1 cellular context compared by ENCODE assay signal in the genomic region with DNA sequence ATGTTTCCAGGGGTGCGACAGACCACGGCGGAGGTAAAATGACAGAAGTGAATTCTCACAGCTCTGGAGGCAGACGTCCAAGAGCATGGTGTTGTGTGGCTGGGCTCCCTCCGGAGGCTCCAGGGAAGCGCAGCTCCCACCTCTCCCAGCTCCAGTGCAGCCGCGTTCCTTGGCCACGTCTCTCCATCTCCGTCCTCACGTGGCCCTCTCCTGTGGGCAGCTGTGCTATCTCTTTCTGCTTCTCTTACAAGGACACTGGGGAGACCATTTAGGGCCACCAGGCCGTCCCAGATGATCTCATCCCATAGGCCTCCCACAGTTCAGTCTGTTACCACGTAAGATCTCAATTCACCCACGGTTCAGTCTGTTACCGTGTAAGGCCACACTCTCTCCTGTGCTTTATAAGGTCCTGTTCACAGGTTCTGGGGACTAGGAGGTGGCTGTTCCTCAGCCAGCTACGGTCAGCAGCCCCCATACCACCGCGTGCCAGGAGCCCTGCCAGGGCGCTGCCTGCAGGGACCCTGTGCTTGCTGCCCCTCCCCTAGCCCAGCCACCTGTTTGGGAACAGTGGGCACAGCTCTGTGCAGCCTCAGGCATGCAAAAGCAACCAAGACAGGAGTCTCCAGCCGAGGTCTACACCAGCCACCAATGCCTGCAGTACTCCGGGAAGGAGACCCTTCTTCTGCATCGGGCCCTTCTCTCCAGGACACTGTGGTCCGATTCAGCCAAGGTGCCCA.
TF ChIP-seq lines count a peak whose summit lies in the region.

No MANE protein-coding gene starts in this region.

TF ChIP-seq in HepG2, 621 proteins besides CTCF, POLR2A, EP300 and RAD21:
- no peak for TF ChIP-seq ZBTB7A (CRISPR knock-in tag; IDR thresholded peaks at IDR 0.05)
- no peak for TF ChIP-seq TRAFD1 (CRISPR knock-in tag; IDR thresholded peaks at IDR 0.05; ENCODE audit: borderline replicate concordance)
- no peak for TF ChIP-seq ZNF235 (CRISPR knock-in tag; IDR thresholded peaks at IDR 0.05; ENCODE audit: borderline replicate concordance)
- TF ChIP-seq ZNF451 (CRISPR knock-in tag; IDR thresholded peaks at IDR 0.05): no peak
- TF ChIP-seq, protein P1, sequence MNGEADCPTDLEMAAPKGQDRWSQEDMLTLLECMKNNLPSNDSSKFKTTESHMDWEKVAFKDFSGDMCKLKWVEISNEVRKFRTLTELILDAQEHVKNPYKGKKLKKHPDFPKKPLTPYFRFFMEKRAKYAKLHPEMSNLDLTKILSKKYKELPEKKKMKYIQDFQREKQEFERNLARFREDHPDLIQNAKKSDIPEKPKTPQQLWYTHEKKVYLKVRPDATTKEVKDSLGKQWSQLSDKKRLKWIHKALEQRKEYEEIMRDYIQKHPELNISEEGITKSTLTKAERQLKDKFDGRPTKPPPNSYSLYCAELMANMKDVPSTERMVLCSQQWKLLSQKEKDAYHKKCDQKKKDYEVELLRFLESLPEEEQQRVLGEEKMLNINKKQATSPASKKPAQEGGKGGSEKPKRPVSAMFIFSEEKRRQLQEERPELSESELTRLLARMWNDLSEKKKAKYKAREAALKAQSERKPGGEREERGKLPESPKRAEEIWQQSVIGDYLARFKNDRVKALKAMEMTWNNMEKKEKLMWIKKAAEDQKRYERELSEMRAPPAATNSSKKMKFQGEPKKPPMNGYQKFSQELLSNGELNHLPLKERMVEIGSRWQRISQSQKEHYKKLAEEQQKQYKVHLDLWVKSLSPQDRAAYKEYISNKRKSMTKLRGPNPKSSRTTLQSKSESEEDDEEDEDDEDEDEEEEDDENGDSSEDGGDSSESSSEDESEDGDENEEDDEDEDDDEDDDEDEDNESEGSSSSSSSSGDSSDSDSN (CRISPR knock-in tag; IDR thresholded peaks at IDR 0.05): no peak
- no peak for TF ChIP-seq ZBTB20 (CRISPR knock-in tag; IDR thresholded peaks at IDR 0.05; ENCODE audit: borderline replicate concordance, low read depth)
- TF ChIP-seq ZNF703 (CRISPR knock-in tag; IDR thresholded peaks at IDR 0.05; ENCODE audit: borderline replicate concordance): no peak
- no peak for TF ChIP-seq PHB2 (IDR thresholded peaks at IDR 0.05; ENCODE audit: partially characterized antibody)
- TF ChIP-seq ZBTB8A (CRISPR knock-in tag; IDR thresholded peaks at IDR 0.05; ENCODE audit: borderline replicate concordance, low read depth): no peak
- TF ChIP-seq SALL2 (CRISPR knock-in tag; IDR thresholded peaks at IDR 0.05): no peak
- TF ChIP-seq, protein P2, sequence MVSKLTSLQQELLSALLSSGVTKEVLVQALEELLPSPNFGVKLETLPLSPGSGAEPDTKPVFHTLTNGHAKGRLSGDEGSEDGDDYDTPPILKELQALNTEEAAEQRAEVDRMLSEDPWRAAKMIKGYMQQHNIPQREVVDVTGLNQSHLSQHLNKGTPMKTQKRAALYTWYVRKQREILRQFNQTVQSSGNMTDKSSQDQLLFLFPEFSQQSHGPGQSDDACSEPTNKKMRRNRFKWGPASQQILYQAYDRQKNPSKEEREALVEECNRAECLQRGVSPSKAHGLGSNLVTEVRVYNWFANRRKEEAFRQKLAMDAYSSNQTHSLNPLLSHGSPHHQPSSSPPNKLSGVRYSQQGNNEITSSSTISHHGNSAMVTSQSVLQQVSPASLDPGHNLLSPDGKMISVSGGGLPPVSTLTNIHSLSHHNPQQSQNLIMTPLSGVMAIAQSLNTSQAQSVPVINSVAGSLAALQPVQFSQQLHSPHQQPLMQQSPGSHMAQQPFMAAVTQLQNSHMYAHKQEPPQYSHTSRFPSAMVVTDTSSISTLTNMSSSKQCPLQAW (CRISPR knock-in tag; IDR thresholded peaks at IDR 0.05): no peak
- TF ChIP-seq KDM3A (CRISPR knock-in tag; IDR thresholded peaks at IDR 0.05; ENCODE audit: low read depth): no peak
- TF ChIP-seq STAG1 (CRISPR knock-in tag; IDR thresholded peaks at IDR 0.05): peak; percentile 73
- no peak for TF ChIP-seq ZBTB7B (CRISPR knock-in tag; IDR thresholded peaks at IDR 0.05)
- TF ChIP-seq, protein P3, sequence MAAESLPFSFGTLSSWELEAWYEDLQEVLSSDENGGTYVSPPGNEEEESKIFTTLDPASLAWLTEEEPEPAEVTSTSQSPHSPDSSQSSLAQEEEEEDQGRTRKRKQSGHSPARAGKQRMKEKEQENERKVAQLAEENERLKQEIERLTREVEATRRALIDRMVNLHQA (CRISPR knock-in tag; IDR thresholded peaks at IDR 0.05): no peak
- no peak for TF ChIP-seq CREM (IDR thresholded peaks at IDR 0.05)
- no peak for TF ChIP-seq CREM (CRISPR knock-in tag; IDR thresholded peaks at IDR 0.05)
- no peak for TF ChIP-seq ZNF275 (CRISPR knock-in tag; IDR thresholded peaks at IDR 0.05; ENCODE audit: borderline replicate concordance)
- TF ChIP-seq ZNF687 (CRISPR knock-in tag; IDR thresholded peaks at IDR 0.05): peak; percentile 60; the same call in 1 of the 2 replicates
- TF ChIP-seq, protein P4, sequence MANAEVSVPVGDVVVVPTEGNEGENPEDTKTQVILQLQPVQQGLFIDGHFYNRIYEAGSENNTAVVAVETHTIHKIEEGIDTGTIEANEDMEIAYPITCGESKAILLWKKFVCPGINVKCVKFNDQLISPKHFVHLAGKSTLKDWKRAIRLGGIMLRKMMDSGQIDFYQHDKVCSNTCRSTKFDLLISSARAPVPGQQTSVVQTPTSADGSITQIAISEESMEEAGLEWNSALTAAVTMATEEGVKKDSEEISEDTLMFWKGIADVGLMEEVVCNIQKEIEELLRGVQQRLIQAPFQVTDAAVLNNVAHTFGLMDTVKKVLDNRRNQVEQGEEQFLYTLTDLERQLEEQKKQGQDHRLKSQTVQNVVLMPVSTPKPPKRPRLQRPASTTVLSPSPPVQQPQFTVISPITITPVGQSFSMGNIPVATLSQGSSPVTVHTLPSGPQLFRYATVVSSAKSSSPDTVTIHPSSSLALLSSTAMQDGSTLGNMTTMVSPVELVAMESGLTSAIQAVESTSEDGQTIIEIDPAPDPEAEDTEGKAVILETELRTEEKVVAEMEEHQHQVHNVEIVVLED (CRISPR knock-in tag; IDR thresholded peaks at IDR 0.05; ENCODE audit: borderline replicate concordance): no peak
- TF ChIP-seq KLF15 (CRISPR knock-in tag; IDR thresholded peaks at IDR 0.05; ENCODE audit: borderline replicate concordance): no peak
- TF ChIP-seq IRF1 (CRISPR knock-in tag; IDR thresholded peaks at IDR 0.05; ENCODE audit: low read depth): no peak
- TF ChIP-seq SNAPC5 (CRISPR knock-in tag; IDR thresholded peaks at IDR 0.05; ENCODE audit: borderline replicate concordance): 0 out of 2 replicates have a peak, but pooled peaks have one; percentile 31
- TF ChIP-seq, protein P5, sequence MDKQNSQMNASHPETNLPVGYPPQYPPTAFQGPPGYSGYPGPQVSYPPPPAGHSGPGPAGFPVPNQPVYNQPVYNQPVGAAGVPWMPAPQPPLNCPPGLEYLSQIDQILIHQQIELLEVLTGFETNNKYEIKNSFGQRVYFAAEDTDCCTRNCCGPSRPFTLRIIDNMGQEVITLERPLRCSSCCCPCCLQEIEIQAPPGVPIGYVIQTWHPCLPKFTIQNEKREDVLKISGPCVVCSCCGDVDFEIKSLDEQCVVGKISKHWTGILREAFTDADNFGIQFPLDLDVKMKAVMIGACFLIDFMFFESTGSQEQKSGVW (CRISPR knock-in tag; IDR thresholded peaks at IDR 0.05; ENCODE audit: borderline replicate concordance): no peak
- TF ChIP-seq MIER3 (CRISPR knock-in tag; IDR thresholded peaks at IDR 0.05; ENCODE audit: borderline replicate concordance): no peak
- TF ChIP-seq ZMYM3 (CRISPR knock-in tag; IDR thresholded peaks at IDR 0.05): no peak
- TF ChIP-seq ZNF660 (CRISPR knock-in tag; IDR thresholded peaks at IDR 0.05; ENCODE audit: borderline replicate concordance, low read depth): no peak
- TF ChIP-seq SAFB2 (CRISPR knock-in tag; IDR thresholded peaks at IDR 0.05; ENCODE audit: borderline replicate concordance, low read depth): no peak
- peak; percentile 48; the same call in 1 of the 2 replicates for TF ChIP-seq ARID2 (CRISPR knock-in tag; IDR thresholded peaks at IDR 0.05; ENCODE audit: borderline replicate concordance)
- TF ChIP-seq MYC (CRISPR knock-in tag; IDR thresholded peaks at IDR 0.05; ENCODE audit: borderline replicate concordance): 0 out of 2 replicates have a peak, but pooled peaks have one; percentile 17
